In genomic region chr6:30816791-30817739, GRCh38 we compare ENCODE assay signal across 12 cellular contexts.
DNase-seq lines count a peak whose midpoint lies in the region; ATAC-seq, FAIRE-seq and TF ChIP-seq lines count a peak whose summit lies in the region.
"Had no signal": no experiment of that assay in that cellular context is flagged by ENCODE, and none has a peak within 500 bp of the region (broad histone marks: within the 10 kb centered on the region; RNA-seq: fewer than 3 reads in every experiment).

No MANE protein-coding gene starts in this region.

- CTCF ChIA-PET in CD8-positive, alpha-beta memory T cell (lab: Charles Lee): interaction anchor here (1.0 to 1.5 kb wide), 2 partner anchors 86 to 277 kb away, joined by 3 read pairs; no protein-coding TSS in a partner anchor
- CTCF ChIA-PET in activated B cell treated with CpG ODN at 0.5 μM for 24 hours (lab: Charles Lee): no interaction called here

- peak overlapping the region; percentile 10 to 93 (median 58) for H3K27ac Mint-ChIP-seq in CD8-positive, alpha-beta memory T cell
- H3K27ac Mint-ChIP-seq in activated B cell treated with CpG ODN at 0.5 μM for 24 hours: peak overlapping the region; percentile 32
- H3K27ac Mint-ChIP-seq in naive B cell: peak overlapping the region in 4 of 6 donors; percentile 42 to 85 (median 59)

- peaks cover 30% of the 10 kb centered on the region for H3K4me1 ChIP-seq in CD8-positive, alpha-beta memory T cell (ENCODE audit: insufficient read depth, low read length)
- peaks cover 9% of the 10 kb centered on the region for H3K4me1 ChIP-seq in right cardiac atrium (ENCODE audit: control insufficient read depth, insufficient read depth, low read length)

- H3K27me3 Mint-ChIP-seq in CD8-positive, alpha-beta memory T cell: no peaks in the 10 kb centered on the region
- H3K27me3 Mint-ChIP-seq in activated B cell treated with CpG ODN at 0.5 μM for 24 hours: peaks cover 2% of the 10 kb centered on the region
- H3K27me3 Mint-ChIP-seq in naive B cell: peaks cover 0 to 6% (median 5%) of the 10 kb centered on the region in 3 donors

- DNase-seq in CD8-positive, alpha-beta memory T cell: no peak
- DNase-seq in GM19239 (ENCODE audit: insufficient read length, low spot score) (no peak), activated B cell treated with CpG ODN at 0.5 μM for 24 hours (no peak), naive B cell (no peak), EL (no peak), NCI-H526 (lab: John Stamatoyannopoulos, UW) (no peak), right cardiac atrium (no peak)
- no peak for DNase-seq in effector CD4-positive, alpha-beta T cell
- DNase-seq: caudate nucleus, foreskin fibroblast, lower lobe of right lung, stomach had no signal

- no peaks in the 10 kb centered on the region for H3K27me3 ChIP-seq in CD8-positive, alpha-beta memory T cell (ENCODE audit: insufficient read depth, low read length, poor library complexity, severe bottlenecking)
- H3K27me3 ChIP-seq in right cardiac atrium (ENCODE audit: control insufficient read depth, insufficient read depth): no peaks in the 10 kb centered on the region
- H3K27me3 ChIP-seq: stomach had no signal

- H3K9me3 Mint-ChIP-seq in CD8-positive, alpha-beta memory T cell: no peaks in the 10 kb centered on the region
- H3K9me3 Mint-ChIP-seq in activated B cell treated with CpG ODN at 0.5 μM for 24 hours (no peaks in the 10 kb centered on the region), naive B cell (no peaks in the 10 kb centered on the region)

- no peaks in the 10 kb centered on the region for H3K9me3 ChIP-seq in CD8-positive, alpha-beta memory T cell (ENCODE audit: low read length)
- no peaks in the 10 kb centered on the region for H3K9me3 ChIP-seq in right cardiac atrium (ENCODE audit: control insufficient read depth, low read length)
- H3K9me3 ChIP-seq: lower lobe of right lung, stomach had no signal

- WGBS in right cardiac atrium: 91% methylated on average over 9 of the region's 9 CpGs

- TF ChIP-seq CTCF in activated B cell treated with CpG ODN at 0.5 μM for 24 hours (IDR thresholded peaks at IDR 0.05): no peak

- peaks cover 0 to 7% (median 0%) of the 10 kb centered on the region in 3 donors for H3K36me3 Mint-ChIP-seq in CD8-positive, alpha-beta memory T cell
- H3K36me3 Mint-ChIP-seq in activated B cell treated with CpG ODN at 0.5 μM for 24 hours (ENCODE audit: low read depth) (no peaks in the 10 kb centered on the region), naive B cell (no peaks in the 10 kb centered on the region)

- no peak overlapping the region for H3K4me3 Mint-ChIP-seq in CD8-positive, alpha-beta memory T cell
- H3K4me3 Mint-ChIP-seq in activated B cell treated with CpG ODN at 0.5 μM for 24 hours (no peak overlapping the region), naive B cell (no peak overlapping the region)

- POLR2A ChIA-PET in CD8-positive, alpha-beta memory T cell (lab: Charles Lee): no interaction called here
- POLR2A ChIA-PET in activated B cell treated with CpG ODN at 0.5 μM for 24 hours (lab: Charles Lee): interaction anchor here (0.6 kb wide), 1 partner anchor 251 kb away, joined by 6 read pairs; no protein-coding TSS in a partner anchor

- ATAC-seq in activated B cell treated with CpG ODN at 0.5 μM for 24 hours (ENCODE audit: low read depth) (peak; percentile 47), naive B cell (ENCODE audit: low read depth in 2 of 2) (peak in 1 of 2 donors; percentile 46), right cardiac atrium (no peak)
- ATAC-seq: lower lobe of right lung had no signal

- intact Hi-C loops in activated B cell treated with CpG ODN at 0.5 μM for 24 hours (cut with micrococcal nuclease) (no loop called here), right cardiac atrium (cut with DNase I) (loop anchor here in 1 of 4 donors (10.0 kb wide), 1 partner anchor 72 kb away; the partner anchor contains the start of genes FLOT1 and IER3)

- peak overlapping the region; percentile 1 for H3K27ac ChIP-seq in CD8-positive, alpha-beta memory T cell (ENCODE audit: low read depth, low read length)
- no peak overlapping the region for H3K27ac ChIP-seq in right cardiac atrium (ENCODE audit: low read length)

- no peaks in the 10 kb centered on the region for H3K36me3 ChIP-seq in CD8-positive, alpha-beta memory T cell (ENCODE audit: insufficient read depth, low read length)
- H3K36me3 ChIP-seq: lower lobe of right lung, stomach had no signal

- peak; percentile 56 for FAIRE-seq in GM19239 (lab: Jason Lieb, UNC)

- peaks cover 42 to 84% (median 59%) of the 10 kb centered on the region in 3 donors for H3K4me1 Mint-ChIP-seq in CD8-positive, alpha-beta memory T cell
- H3K4me1 Mint-ChIP-seq in activated B cell treated with CpG ODN at 0.5 μM for 24 hours (peaks cover 15% of the 10 kb centered on the region), naive B cell (peaks cover 0 to 5% (median 4%) of the 10 kb centered on the region in 3 donors)

- no peak overlapping the region for H3K4me3 ChIP-seq in CD8-positive, alpha-beta memory T cell (ENCODE audit: low read length)
- H3K4me3 ChIP-seq in right cardiac atrium (ENCODE audit: low read length): no peak overlapping the region
- H3K4me3 ChIP-seq: lower lobe of right lung, stomach had no signal
